In genomic region chrX:37644381-37645305, GRCh38 we compare ENCODE assay signal across 26 cellular contexts. TPM values are rescaled to one million over a fixed set of nuclear protein-coding genes. Genes with fewer than 3 reads are reported as not detected.
A peak's percentile ranks its signal among the peaks of the same experiment; 100 is the strongest.
DNase-seq lines count a peak whose midpoint lies in the region; ATAC-seq and TF ChIP-seq lines count a peak whose summit lies in the region.
"Had no signal": no experiment of that assay in that cellular context is flagged by ENCODE, and none has a peak within 500 bp of the region (broad histone marks: within the 10 kb centered on the region; RNA-seq: fewer than 3 reads in every experiment).

No MANE protein-coding gene starts in this region.

- H3K4me3 Mint-ChIP-seq in Caco-2 (ENCODE audit: unreplicated experiment) = peak overlapping the region; percentile 58
- H3K4me3 Mint-ChIP-seq: activated CD4-positive, alpha-beta memory T cell treated with anti-CD3 and anti-CD28 coated beads, Interleukin-2, amount 10 ng/mL, durations not matched to agents 7 days and 5 days; activated naive CD8-positive, alpha-beta T cell treated with anti-CD3 and anti-CD28 coated beads, Interleukin-2, amount 50 U/mL, for 24 hours; brain; CD4-positive, alpha-beta memory T cell; GM23338 had no signal

- dilution Hi-C loops in mammary epithelial cell (cut with HindIII; ENCODE audit: low sequenced_read_pairs) = no loop called here

- DNase-seq in Caco-2 (peak in 1 of 2 experiments; percentile 5), NCI-H526 treated with DMSO at 0.1 percent for 48 hours (lab: John Stamatoyannopoulos, UW) (peak; percentile 40), mammary epithelial cell (peak; percentile 95), kidney tubule cell (ENCODE audit: low spot score) (peak; percentile 21), NCI-H1092 (lab: John Stamatoyannopoulos, UW) (no peak), SJCRH30 (no peak), NCI-H1105 (lab: John Stamatoyannopoulos, UW) (no peak)
- DNase-seq: activated CD4-positive, alpha-beta memory T cell treated with anti-CD3 and anti-CD28 coated beads, Interleukin-2, amount 10 ng/mL, durations not matched to agents 7 days and 5 days; activated CD4-positive, CD25-positive, alpha-beta regulatory T cell; activated gamma-delta T cell; activated naive CD8-positive, alpha-beta T cell treated with anti-CD3 and anti-CD28 coated beads, Interleukin-2, amount 50 U/mL, for 24 hours; AML-193; CD4-positive, alpha-beta memory T cell; DMS79 treated with DMSO at 0.1 percent for 48 hours; effector memory CD4-positive, alpha-beta T cell; kidney glomerular epithelial cell; MV-4-11; stimulated activated naive CD8-positive, alpha-beta T cell treated with anti-CD3 and anti-CD28 coated beads, Interleukin-15, Interleukin-2, amounts not matched to agents 100 U/mL and 50 U/mL, for 24 hours; SW 1271; thyroid gland had no signal

- H3K36me3 Mint-ChIP-seq in Caco-2 (ENCODE audit: insufficient read depth, unreplicated experiment) = no peaks in the 10 kb centered on the region
- H3K36me3 Mint-ChIP-seq: brain; CD4-positive, alpha-beta memory T cell had no signal

- TF ChIP-seq CTCF in Caco-2 (IDR thresholded peaks at IDR 0.05; ENCODE audit: insufficient read depth in 1 of 2, low read depth in 1 of 2, low read length in 1 of 2, severe bottlenecking in 1 of 2, unreplicated experiment in 1 of 2) = no peak
- no peak for TF ChIP-seq CTCF in mammary epithelial cell (conservative IDR thresholded peaks at IDR 0.05 in 1 of 2, IDR thresholded peaks at IDR 0.05 in 1 of 2; ENCODE audit: extremely low read depth in 1 of 2, insufficient read depth in 1 of 2, low read depth in 1 of 2, low read length in 2 of 2)

- H2AFZ ChIP-seq in mammary epithelial cell (ENCODE audit: low read depth, low read length) = peak overlapping the region; percentile 37
- H2AFZ ChIP-seq: GM23338 had no signal

- H3K4me3 ChIP-seq in Caco-2 (ENCODE audit: low read depth, low read length) (no peak overlapping the region), mammary epithelial cell (replicated peaks in 1 of 3; ENCODE audit: insufficient read depth in 1 of 3, low read depth in 2 of 3, low read length in 3 of 3) (no peak overlapping the region), SJCRH30 (no peak overlapping the region)
- H3K4me3 ChIP-seq: GM23338, thyroid gland had no signal

- H3K27me3 Mint-ChIP-seq in Caco-2 (ENCODE audit: insufficient read depth, unreplicated experiment) = no peaks in the 10 kb centered on the region
- H3K27me3 Mint-ChIP-seq: activated CD4-positive, alpha-beta memory T cell treated with anti-CD3 and anti-CD28 coated beads, Interleukin-2, amount 10 ng/mL, durations not matched to agents 7 days and 5 days; activated naive CD8-positive, alpha-beta T cell treated with anti-CD3 and anti-CD28 coated beads, Interleukin-2, amount 50 U/mL, for 24 hours; CD4-positive, alpha-beta memory T cell had no signal

- BruUV-seq in Caco-2 (replicated peaks; lab: Mats Ljungman, UMichigan) (no TSS peak), mammary epithelial cell (replicated peaks; lab: Mats Ljungman, UMichigan) (TSS peak; percentile 91)

- intact Hi-C loops in Caco-2 (cut with micrococcal nuclease; ENCODE audit: unreplicated experiment) = no loop called here
- intact Hi-C loops in mammary epithelial cell (cut with micrococcal nuclease) = loop anchor here (1.0 kb wide), 1 partner anchor 71 kb away; no protein-coding TSS in a partner anchor

- H3K27ac Mint-ChIP-seq in Caco-2 (ENCODE audit: unreplicated experiment) = peak overlapping the region; percentile 70
- H3K27ac Mint-ChIP-seq: activated CD4-positive, alpha-beta memory T cell treated with anti-CD3 and anti-CD28 coated beads, Interleukin-2, amount 10 ng/mL, durations not matched to agents 7 days and 5 days; activated naive CD8-positive, alpha-beta T cell treated with anti-CD3 and anti-CD28 coated beads, Interleukin-2, amount 50 U/mL, for 24 hours; brain; GM23338 had no signal

- H3K27me3 ChIP-seq in Caco-2 (replicated peaks; ENCODE audit: control insufficient read depth, insufficient read depth, low read length) (no peaks in the 10 kb centered on the region), mammary epithelial cell (ENCODE audit: insufficient read depth, low read length) (no peaks in the 10 kb centered on the region), SJCRH30 (no peaks in the 10 kb centered on the region)
- H3K27me3 ChIP-seq: thyroid gland had no signal

- in situ Hi-C loops in mammary epithelial cell (cut with MboI; ENCODE audit: low sequenced_read_pairs in 2 of 2) = no loop called here

- peak overlapping the region; percentile 46 for H3K9ac ChIP-seq in mammary epithelial cell (ENCODE audit: insufficient read depth, low read length)
- H3K9ac ChIP-seq: KMS-11 had no signal

- no peaks in the 10 kb centered on the region for H4K20me1 ChIP-seq in mammary epithelial cell (ENCODE audit: insufficient read depth, low read length)

- WGBS in mammary epithelial cell (ENCODE audit: low coverage, missing lambda C conversion rate) = 14% methylated on average over 6 of the region's 6 CpGs

- no peak for ATAC-seq in HG02973 (IDR thresholded peaks at IDR 0.05; ENCODE audit: unreplicated experiment)
- ATAC-seq: activated naive CD8-positive, alpha-beta T cell treated with anti-CD3 and anti-CD28 coated beads, Interleukin-2, amount 50 U/mL, for 24 hours; GM23338; sciatic nerve; stimulated activated naive CD8-positive, alpha-beta T cell treated with anti-CD3 and anti-CD28 coated beads, Interleukin-15, Interleukin-2, amounts not matched to agents 100 U/mL and 50 U/mL, for 24 hours had no signal

- peak overlapping the region; percentile 45 for H3K4me2 ChIP-seq in mammary epithelial cell (ENCODE audit: insufficient read depth, low read depth, low read length)
- H3K4me2 ChIP-seq: GM23338, KMS-11 had no signal

- CTCF ChIA-PET in Caco-2 (lab: Charles Lee) = no interaction called here
- CTCF ChIA-PET in mammary epithelial cell (lab: Charles Lee; ENCODE audit: low non-redundant PET) = no interaction called here

- H3K4me1 ChIP-seq in Caco-2 = no peaks in the 10 kb centered on the region
- peaks cover 22% of the 10 kb centered on the region for H3K4me1 ChIP-seq in mammary epithelial cell (ENCODE audit: insufficient read depth, low read length)
- H3K4me1 ChIP-seq in SJCRH30 = no peaks in the 10 kb centered on the region
- H3K4me1 ChIP-seq: thyroid gland had no signal

- POLR2A ChIA-PET in Caco-2 (lab: Charles Lee) = no interaction called here

- H3K27ac ChIP-seq in mammary epithelial cell (ENCODE audit: insufficient read depth, low read depth, low read length) (peak overlapping the region; percentile 90), SJCRH30 (no peak overlapping the region)
- H3K27ac ChIP-seq: KMS-11, thyroid gland had no signal

- H3K9me3 ChIP-seq in Caco-2 (no peaks in the 10 kb centered on the region), mammary epithelial cell (replicated peaks; ENCODE audit: insufficient read depth, low read length) (no peaks in the 10 kb centered on the region), SJCRH30 (replicated peaks) (no peaks in the 10 kb centered on the region)
- H3K9me3 ChIP-seq: thyroid gland had no signal

- peaks cover 11% of the 10 kb centered on the region for H3K4me1 Mint-ChIP-seq in Caco-2 (ENCODE audit: low read depth, unreplicated experiment)
- H3K4me1 Mint-ChIP-seq: activated CD4-positive, alpha-beta memory T cell treated with anti-CD3 and anti-CD28 coated beads, Interleukin-2, amount 10 ng/mL, durations not matched to agents 7 days and 5 days; activated naive CD8-positive, alpha-beta T cell treated with anti-CD3 and anti-CD28 coated beads, Interleukin-2, amount 50 U/mL, for 24 hours; brain; CD4-positive, alpha-beta memory T cell had no signal

- no peaks in the 10 kb centered on the region for H3K9me3 Mint-ChIP-seq in Caco-2 (ENCODE audit: unreplicated experiment)
- H3K9me3 Mint-ChIP-seq: activated CD4-positive, alpha-beta memory T cell treated with anti-CD3 and anti-CD28 coated beads, Interleukin-2, amount 10 ng/mL, durations not matched to agents 7 days and 5 days; activated naive CD8-positive, alpha-beta T cell treated with anti-CD3 and anti-CD28 coated beads, Interleukin-2, amount 50 U/mL, for 24 hours; GM23338 had no signal

- H3K79me2 ChIP-seq in mammary epithelial cell (ENCODE audit: insufficient read depth, low read length) = no peaks in the 10 kb centered on the region

- H3K36me3 ChIP-seq in Caco-2 (ENCODE audit: control insufficient read depth, insufficient read depth, low read length) = no peaks in the 10 kb centered on the region
- H3K36me3 ChIP-seq in mammary epithelial cell (ENCODE audit: insufficient read depth, low read length) = no peaks in the 10 kb centered on the region
- H3K36me3 ChIP-seq in SJCRH30 = no peaks in the 10 kb centered on the region
- H3K36me3 ChIP-seq: thyroid gland had no signal

RNA-seq across cellular contexts. Expression of gene XK, which starts 40.9 kb away (rescaled TPM):
- total RNA-seq in Caco-2 (2022) = 1.7 and 2.6 TPM in 2 replicates
- total RNA-seq in mammary epithelial cell = under 1 TPM; 0.35 to 0.50 TPM
- polyA plus RNA-seq in mammary epithelial cell = 0.26 TPM
- 0.72 TPM for polyA minus RNA-seq in mammary epithelial cell
- total RNA-seq in SJCRH30 (2014; rRNA removed; shearing (Covaris generic)) = not detected in 2 replicates
- total RNA-seq: activated CD4-positive, alpha-beta memory T cell treated with anti-CD3 and anti-CD28 coated beads, Interleukin-2, amount 10 ng/mL, durations not matched to agents 7 days and 5 days; CD4-positive, alpha-beta memory T cell; glomerular endothelial cell had no signal
- polyA plus RNA-seq: CD4-positive, alpha-beta memory T cell had no signal

Comparison
In these comparisons a context has a peak if more than half of its experiments do, and no peak if none do; other contexts are left out.
1. DNase-seq: peak in NCI-H526 treated with DMSO at 0.1 percent for 48 hours (single experiment), mammary epithelial cell (single experiment) and kidney tubule cell (single experiment); none in NCI-H1092 (single experiment), SJCRH30 (0 of 2) and NCI-H1105 (single experiment).